In genomic region chr4:157143365-157143764, GRCh38 we compare ENCODE assay signal across 21 cellular contexts.
A peak's percentile ranks its signal among the peaks of the same experiment; 100 is the strongest.
DNase-seq lines count a peak whose midpoint lies in the region; ATAC-seq, FAIRE-seq and TF ChIP-seq lines count a peak whose summit lies in the region.
"Had no signal": no experiment of that assay in that cellular context is flagged by ENCODE, and none has a peak within 500 bp of the region (broad histone marks: within the 10 kb centered on the region; RNA-seq: fewer than 3 reads in every experiment).

No MANE protein-coding gene starts in this region.

- no peaks in the 10 kb centered on the region for H3K9me2 ChIP-seq in GM23338 (ENCODE audit: insufficient read depth)

- ATAC-seq in GM23338, result no peak
- ATAC-seq: GM12878 had no signal

- no peaks in the 10 kb centered on the region for H3K27me3 Mint-ChIP-seq in GM23338 (ENCODE audit: insufficient read depth, low read depth, poor library complexity)

- no peak overlapping the region for H3K4me3 ChIP-seq in fibroblast of mammary gland (ENCODE audit: control insufficient read depth, low read depth, low read length)
- no peak overlapping the region for H3K4me3 ChIP-seq in skeletal muscle cell (ENCODE audit: low read depth, low read length)
- no peak overlapping the region for H3K4me3 ChIP-seq in GM23338
- H3K4me3 ChIP-seq: GM12878, SK-N-MC had no signal

- no peaks in the 10 kb centered on the region for H3K4me1 Mint-ChIP-seq in GM23338

- no peak overlapping the region for H3K27ac Mint-ChIP-seq in GM23338

- no peaks in the 10 kb centered on the region for H3K4me1 ChIP-seq in GM23338 (ENCODE audit: insufficient read depth)

- TF ChIP-seq CTCF in fibroblast of mammary gland (conservative IDR thresholded peaks at IDR 0.05; ENCODE audit: control insufficient read depth, insufficient read depth, low read depth, low read length) (no peak), GM23338 (conservative IDR thresholded peaks at IDR 0.05; ENCODE audit: low read depth in 2 of 2) (no peak)

- no peak for FAIRE-seq in RCC 7860 (lab: Jason Lieb, UNC)
- FAIRE-seq: G401.6, GM12878 had no signal

- no peaks in the 10 kb centered on the region for H4K20me1 ChIP-seq in GM23338 (replicated peaks; ENCODE audit: insufficient read depth)

- H3K4me2 ChIP-seq in GM23338, result no peak overlapping the region

- H3K79me2 ChIP-seq in GM23338 (replicated peaks; ENCODE audit: insufficient read depth), result no peaks in the 10 kb centered on the region

- H3F3A ChIP-seq in GM23338 (replicated peaks; ENCODE audit: low read depth), result no peaks in the 10 kb centered on the region

- no peak overlapping the region for H3K27ac ChIP-seq in GM23338 (ENCODE audit: low read depth)
- H3K27ac ChIP-seq: 22Rv1, SK-N-MC had no signal

- no peaks in the 10 kb centered on the region; the same call in 2 of the 3 replicates for H3K9me3 Mint-ChIP-seq in GM23338

- no peaks in the 10 kb centered on the region for H3K36me3 Mint-ChIP-seq in GM23338 (ENCODE audit: low read depth)

- peak; percentile 5 for DNase-seq in SIG-M5 treated with dmso at 0.1 percent for 504 hours (lab: John Stamatoyannopoulos, UW; ENCODE audit: unreplicated experiment)
- no peak for DNase-seq in SIG-M5 (lab: John Stamatoyannopoulos, UW)
- DNase-seq in MV-4-11 (lab: John Stamatoyannopoulos, UW), result peak; percentile 41
- DNase-seq in fibroblast of mammary gland (ENCODE audit: low read depth), result peak; percentile 54
- peak; percentile 30 for DNase-seq in skeletal muscle cell (ENCODE audit: low read depth)
- DNase-seq in RCC 7860 (ENCODE audit: low spot score), result no peak
- no peak for DNase-seq in GOT3 (lab: John Stamatoyannopoulos, UW)
- DNase-seq in GM23338 (ENCODE audit: low spot score), result no peak
- DNase-seq: C1 segment of cervical spinal cord, DND-41, Karpas-422, MM.1S, NCI-H1436, NCI-H2029, NCI-H2171, NCI-H446 treated with DMSO at 0.1 percent for 48 hours, NCI-H748 treated with DMSO at 0.1 percent for 48 hours had no signal

- H3K27me3 ChIP-seq in GM23338 (ENCODE audit: insufficient read depth), result no peaks in the 10 kb centered on the region

- no peaks in the 10 kb centered on the region for H3K36me3 ChIP-seq in GM23338 (ENCODE audit: insufficient read depth)

- no peak overlapping the region for H3K4me3 Mint-ChIP-seq in GM23338

- H2AFZ ChIP-seq in GM23338, result no peak overlapping the region

TF ChIP-seq in GM23338, 12 proteins besides CTCF, POLR2A, EP300 and RAD21:
- TF ChIP-seq CREB1 (CRISPR knock-in tag; IDR thresholded peaks at IDR 0.05; ENCODE audit: low read depth), result no peak
- TF ChIP-seq ZNF114 (CRISPR knock-in tag; IDR thresholded peaks at IDR 0.05), result no peak
- TF ChIP-seq REST (IDR thresholded peaks at IDR 0.05; ENCODE audit: unreplicated experiment), result no peak
- TF ChIP-seq ZNF331 (CRISPR knock-in tag; IDR thresholded peaks at IDR 0.05; ENCODE audit: low read depth), result no peak
- no peak for TF ChIP-seq EZH2 (IDR thresholded peaks at IDR 0.05; ENCODE audit: low read depth, unreplicated experiment)
- no peak for TF ChIP-seq ETS1 (IDR thresholded peaks at IDR 0.05)
- TF ChIP-seq ZNF462 (CRISPR knock-in tag; IDR thresholded peaks at IDR 0.05), result no peak
- TF ChIP-seq NANOG (IDR thresholded peaks at IDR 0.05; ENCODE audit: borderline replicate concordance), result no peak
- no peak for TF ChIP-seq EZH2phosphoT487 (IDR thresholded peaks at IDR 0.05; ENCODE audit: unreplicated experiment)

Comparison
In these comparisons a context has a peak if more than half of its experiments do, and no peak if none do; other contexts are left out.
1. DNase-seq: peak in SIG-M5 treated with dmso at 0.1 percent for 504 hours (single experiment), MV-4-11 (single experiment), fibroblast of mammary gland (single experiment) and skeletal muscle cell (single experiment); none in SIG-M5 (single experiment), RCC 7860 (single experiment), GOT3 (single experiment) and GM23338 (single experiment).